Comparison of ENCODE assay signal across 8 cellular contexts in the genomic region with DNA sequence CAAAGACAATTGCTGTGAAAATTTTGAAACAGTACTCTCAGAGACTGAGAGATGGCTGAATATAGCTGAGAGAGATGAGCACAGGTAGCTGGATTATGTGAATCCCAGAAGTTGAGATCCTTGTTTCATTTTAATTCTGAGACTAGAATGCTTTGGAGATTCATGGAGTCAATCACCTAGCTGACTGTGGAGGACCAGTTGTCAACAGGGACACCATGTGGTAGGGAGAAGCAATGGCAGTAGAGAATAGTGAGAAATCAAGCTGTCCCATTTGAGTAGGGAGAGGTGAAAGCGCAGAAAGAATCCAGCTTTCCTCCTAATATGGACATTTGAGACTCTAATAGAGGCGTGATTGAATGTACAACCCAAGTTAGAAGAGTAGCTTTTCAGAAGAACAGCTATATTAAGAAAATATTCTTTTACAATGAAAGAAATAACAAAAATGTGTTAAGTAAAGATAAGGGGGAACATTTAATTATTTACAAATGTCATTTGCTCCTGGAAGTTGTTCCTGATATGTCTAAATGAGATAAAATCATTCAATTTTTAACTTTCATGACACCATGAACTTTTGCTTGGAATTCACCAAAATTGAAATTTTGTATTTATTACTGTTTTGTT. TPM values are rescaled to one million over a fixed set of nuclear protein-coding genes. Genes with fewer than 3 reads are reported as not detected.
A peak's percentile ranks its signal among the peaks of the same experiment; 100 is the strongest.
DNase-seq lines count a peak whose midpoint lies in the region; ATAC-seq and TF ChIP-seq lines count a peak whose summit lies in the region.

No MANE protein-coding gene starts in this region.

- no peak overlapping the region for H3K4me3 Mint-ChIP-seq in neural crest cell
- H3K4me3 Mint-ChIP-seq in stimulated activated memory B cell treated with anti-CD40 and anti-IgM and Interleukin-4, amounts not matched to agents 10 μg/mL and 1 μg/mL and 100 μg/mL, for 72 hours = no peak overlapping the region

- CTCF ChIA-PET in PC-9 (lab: Charles Lee) = interaction anchor here (1.0 to 1.6 kb wide), 5 partner anchors 12 to 570 kb away, joined by 3 to 9 read pairs (median 4); partner anchors contain the start of gene GLRB

- H3K27ac Mint-ChIP-seq in neural crest cell (ENCODE audit: unreplicated experiment) = no peak overlapping the region
- H3K27ac Mint-ChIP-seq in stimulated activated memory B cell treated with anti-CD40 and anti-IgM and Interleukin-4, amounts not matched to agents 10 μg/mL and 1 μg/mL and 100 μg/mL, for 72 hours = no peak overlapping the region

- H3F3A ChIP-seq in PC-9 (ENCODE audit: insufficient read depth, low read depth) = no peaks in the 10 kb centered on the region

- DNase-seq in DMS 273 (lab: John Stamatoyannopoulos, UW; ENCODE audit: unreplicated experiment) (peak; percentile 62), HK-2 (ENCODE audit: unreplicated experiment) (peak; percentile 31), PC-9 (peak; percentile 25 to 52), epithelial cell of proximal tubule (ENCODE audit: low read depth) (peak; percentile 43), neural crest cell (ENCODE audit: low read depth, low spot score) (no peak)
- no peak for DNase-seq in stimulated activated CD4-positive, alpha-beta T cell treated with anti-CD3 and anti-CD28 coated beads, Interleukin-1b, Interleukin-23, amount 100 ng/mL, for 48 hours

- H3K4me1 ChIP-seq in PC-9 (replicated peaks; ENCODE audit: insufficient read depth) = no peaks in the 10 kb centered on the region

- H3K4me3 ChIP-seq in PC-9 (no peak overlapping the region), epithelial cell of proximal tubule (ENCODE audit: low read depth, low read length) (no peak overlapping the region)

- H3K27me3 Mint-ChIP-seq in neural crest cell (ENCODE audit: low read depth) = no peaks in the 10 kb centered on the region
- H3K27me3 Mint-ChIP-seq in stimulated activated memory B cell treated with anti-CD40 and anti-IgM and Interleukin-4, amounts not matched to agents 10 μg/mL and 1 μg/mL and 100 μg/mL, for 72 hours = no peaks in the 10 kb centered on the region

- peak; percentile 80 for ATAC-seq in GM19397 (IDR thresholded peaks at IDR 0.05; ENCODE audit: unreplicated experiment)
- ATAC-seq in stimulated activated memory B cell treated with anti-CD40 and anti-IgM and Interleukin-4, amounts not matched to agents 10 μg/mL and 1 μg/mL and 100 μg/mL, for 72 hours = no peak

- POLR2A ChIA-PET in PC-9 (lab: Charles Lee; ENCODE audit: unreplicated experiment) = no interaction called here

- H3K4me1 Mint-ChIP-seq in neural crest cell = no peaks in the 10 kb centered on the region
- H3K4me1 Mint-ChIP-seq in stimulated activated memory B cell treated with anti-CD40 and anti-IgM and Interleukin-4, amounts not matched to agents 10 μg/mL and 1 μg/mL and 100 μg/mL, for 72 hours = no peaks in the 10 kb centered on the region

- intact Hi-C loops in PC-9 (cut with micrococcal nuclease; ENCODE audit: unreplicated experiment) = loop anchor here (1.0 to 10.0 kb wide), 6 partner anchors 75 to 877 kb away; no protein-coding TSS in a partner anchor

- no peak overlapping the region for H3K4me2 ChIP-seq in PC-9

- H3K27me3 ChIP-seq in PC-9 (ENCODE audit: insufficient read depth, low read depth) = no peaks in the 10 kb centered on the region

- no peaks in the 10 kb centered on the region for H3K9me2 ChIP-seq in PC-9 (ENCODE audit: insufficient read depth)

- TF ChIP-seq CTCF in PC-9 (conservative IDR thresholded peaks at IDR 0.05) = peak; percentile 70
- TF ChIP-seq CTCF in epithelial cell of proximal tubule (conservative IDR thresholded peaks at IDR 0.05; ENCODE audit: low read depth, low read length) = peak; percentile 98
- peak; percentile 76 for TF ChIP-seq CTCF in neural crest cell (conservative IDR thresholded peaks at IDR 0.05)

- no peaks in the 10 kb centered on the region for H3K79me2 ChIP-seq in PC-9 (ENCODE audit: low read depth)

- BruUV-seq in PC-9 (replicated peaks; lab: Mats Ljungman, UMichigan) = no TSS peak

- no peaks in the 10 kb centered on the region for H3K9me3 Mint-ChIP-seq in neural crest cell
- H3K9me3 Mint-ChIP-seq in stimulated activated memory B cell treated with anti-CD40 and anti-IgM and Interleukin-4, amounts not matched to agents 10 μg/mL and 1 μg/mL and 100 μg/mL, for 72 hours = no peaks in the 10 kb centered on the region

- H2AFZ ChIP-seq in PC-9 = no peak overlapping the region

- H3K9me3 ChIP-seq in PC-9 (ENCODE audit: insufficient read depth, low read depth) = no peaks in the 10 kb centered on the region

- no peaks in the 10 kb centered on the region for H3K36me3 ChIP-seq in PC-9 (ENCODE audit: low read depth)

- no peaks in the 10 kb centered on the region for H3K36me3 Mint-ChIP-seq in neural crest cell (ENCODE audit: low read depth)
- H3K36me3 Mint-ChIP-seq in stimulated activated memory B cell treated with anti-CD40 and anti-IgM and Interleukin-4, amounts not matched to agents 10 μg/mL and 1 μg/mL and 100 μg/mL, for 72 hours = no peaks in the 10 kb centered on the region

- no peaks in the 10 kb centered on the region for H4K20me1 ChIP-seq in PC-9 (ENCODE audit: insufficient read depth)

- no peak overlapping the region for H3K27ac ChIP-seq in PC-9

RNA-seq across cellular contexts. Expression of gene GLRB, which starts 30.3 kb away (rescaled TPM):
- total RNA-seq in PC-9 (2021) (7.0 and 7.3 TPM in 2 replicates), epithelial cell of proximal tubule (6.6 and 15.8 TPM in 2 replicates), neural crest cell (8.2 and 8.4 TPM in 2 replicates)

Comparison
In these comparisons a context has a peak if more than half of its experiments do, and no peak if none do; other contexts are left out.
1. DNase-seq: peak in DMS 273 (single experiment), HK-2 (single experiment), PC-9 (2 of 2) and epithelial cell of proximal tubule (single experiment); none in neural crest cell (single experiment) and stimulated activated CD4-positive, alpha-beta T cell treated with anti-CD3 and anti-CD28 coated beads, Interleukin-1b, Interleukin-23, amount 100 ng/mL, for 48 hours (single experiment).
2. Peak in every context shown above with its lines, with median percentiles within 50 percentile points of each other: CTCF ChIP-seq.